Comparison of ENCODE assay signal across 12 cellular contexts in genomic region chr17:7100641-7101379, GRCh38. TPM values are rescaled to one million over a fixed set of nuclear protein-coding genes. Genes with fewer than 3 reads are reported as not detected.
"Had no signal": no experiment of that assay in that cellular context is flagged by ENCODE, and none has a peak within 500 bp of the region (broad histone marks: within the 10 kb centered on the region; RNA-seq: fewer than 3 reads in every experiment).

No MANE protein-coding gene starts in this region.

RNA-seq across cellular contexts. Expression of gene ASGR2, which starts 13.8 kb away (rescaled TPM):
- total RNA-seq: activated CD4-positive, alpha-beta T cell treated with anti-CD3 and anti-CD28 coated beads for 36 hours; activated CD4-positive, alpha-beta T cell treated with anti-CD3 and anti-CD28 coated beads, Interleukin-2, amount 10 ng/mL, durations not matched to agents 7 days and 5 days; activated CD8-positive, alpha-beta T cell treated with anti-CD3 and anti-CD28 coated beads, Interleukin-2, amount 10 ng/mL, durations not matched to agents 7 days and 5 days; activated naive CD4-positive, alpha-beta T cell treated with anti-CD3 and anti-CD28 coated beads for 36 hours; activated naive CD4-positive, alpha-beta T cell treated with anti-CD3 and anti-CD28 coated beads, Interleukin-2, amount 50 U/mL, for 72 hours; activated T-helper 2 cell treated with anti-CD3 and anti-CD28 coated beads, Interferon-gamma antibody, Interleukin-2, Interleukin-4, amounts not matched to agents 10 μg/mL and 5 μg/mL and 100 μg/mL, durations not matched to agents 14 hours and 24 hours and 36 hours; astrocyte; body of pancreas; LHCN-M2; RPMI7951; SJSA1 had no signal
- polyA plus RNA-seq: SK-N-SH had no signal

RNA-seq across cellular contexts. Expression of gene CLEC10A, which starts 20.8 kb away (rescaled TPM):
- total RNA-seq: activated CD4-positive, alpha-beta T cell treated with anti-CD3 and anti-CD28 coated beads for 36 hours; activated CD4-positive, alpha-beta T cell treated with anti-CD3 and anti-CD28 coated beads, Interleukin-2, amount 10 ng/mL, durations not matched to agents 7 days and 5 days; activated CD8-positive, alpha-beta T cell treated with anti-CD3 and anti-CD28 coated beads, Interleukin-2, amount 10 ng/mL, durations not matched to agents 7 days and 5 days; activated naive CD4-positive, alpha-beta T cell treated with anti-CD3 and anti-CD28 coated beads for 36 hours; activated naive CD4-positive, alpha-beta T cell treated with anti-CD3 and anti-CD28 coated beads, Interleukin-2, amount 50 U/mL, for 72 hours; activated T-helper 2 cell treated with anti-CD3 and anti-CD28 coated beads, Interferon-gamma antibody, Interleukin-2, Interleukin-4, amounts not matched to agents 10 μg/mL and 5 μg/mL and 100 μg/mL, durations not matched to agents 14 hours and 24 hours and 36 hours; astrocyte; LHCN-M2; RPMI7951; SJSA1 had no signal
- polyA plus RNA-seq: SK-N-SH had no signal

RNA-seq across cellular contexts. Expression of gene SLC16A11, which starts 56.9 kb away (rescaled TPM):
- total RNA-seq: activated CD4-positive, alpha-beta T cell treated with anti-CD3 and anti-CD28 coated beads, Interleukin-2, amount 10 ng/mL, durations not matched to agents 7 days and 5 days; astrocyte; RPMI7951; SJSA1 had no signal
